36 cellular contexts compared by ENCODE assay signal in the genomic region with DNA sequence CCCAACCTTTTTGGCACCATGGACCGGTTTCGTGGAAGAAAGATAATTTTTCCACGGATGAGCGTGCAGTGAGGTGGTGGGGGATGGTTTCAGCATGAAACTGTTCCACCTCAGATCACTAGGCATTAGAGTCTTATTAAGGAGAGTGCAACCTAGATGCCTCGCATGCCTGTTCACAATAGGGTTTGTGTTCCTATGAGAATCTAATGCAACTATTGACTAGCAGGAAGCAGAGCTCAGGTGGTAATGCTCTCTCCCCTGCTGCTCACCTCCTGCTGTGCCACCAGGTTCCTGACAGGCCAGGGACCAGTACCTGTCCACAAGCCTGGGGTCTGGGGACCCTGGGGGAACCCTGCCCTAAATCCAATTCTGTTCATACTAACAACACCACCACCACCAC.
"Had no signal": no experiment of that assay in that cellular context is flagged by ENCODE, and none has a peak within 500 bp of the region (broad histone marks: within the 10 kb centered on the region; RNA-seq: fewer than 3 reads in every experiment).

No MANE protein-coding gene starts in this region.

- DNase-seq: activated CD4-positive, alpha-beta memory T cell treated with anti-CD3 and anti-CD28 coated beads, Interleukin-2, amount 10 ng/mL, durations not matched to agents 7 days and 5 days; activated CD4-positive, alpha-beta T cell treated with anti-CD3 and anti-CD28 coated beads for 1 hour; activated CD4-positive, alpha-beta T cell treated with anti-CD3 and anti-CD28 coated beads for 36 hours; activated CD4-positive, alpha-beta T cell treated with anti-CD3 and anti-CD28 coated beads for 48 hours; activated CD4-positive, alpha-beta T cell treated with anti-CD3 and anti-CD28 coated beads, Interleukin-2, amount 10 ng/mL, durations not matched to agents 7 days and 5 days; activated CD4-positive, alpha-beta T cell treated with anti-CD3 and anti-CD28 coated beads, Interleukin-2, amount 50 U/mL, for 48 hours; activated CD4-positive, CD25-positive, alpha-beta regulatory T cell; activated CD8-positive, alpha-beta memory T cell treated with anti-CD3 and anti-CD28 coated beads for 24 hours; activated CD8-positive, alpha-beta memory T cell treated with anti-CD3 and anti-CD28 coated beads, Interleukin-2, amount 10 ng/mL, durations not matched to agents 7 days and 5 days; activated CD8-positive, alpha-beta memory T cell treated with anti-CD3 and anti-CD28 coated beads, Interleukin-2, amount 50 U/mL, for 48 hours; activated CD8-positive, alpha-beta T cell treated with anti-CD3 and anti-CD28 coated beads, Interleukin-2, amount 10 ng/mL, durations not matched to agents 7 days and 5 days; activated effector memory CD4-positive, alpha-beta T cell treated with Interleukin-2 at 50 U/mL for 16 hours; activated gamma-delta T cell; activated naive CD4-positive, alpha-beta T cell; activated naive CD4-positive, alpha-beta T cell treated with anti-CD3 and anti-CD28 coated beads for 36 hours; activated naive CD4-positive, alpha-beta T cell treated with anti-CD3 and anti-CD28 coated beads, Interleukin-2, amount 50 U/mL, for 16 hours; activated naive CD8-positive, alpha-beta T cell treated with anti-CD3 and anti-CD28 coated beads for 36 hours; activated T-cell treated with anti-CD3 and anti-CD28 coated beads, Interleukin-2, amount 50 U/mL, for 24 hours; activated T-cell treated with anti-CD3 and anti-CD28 coated beads, Interleukin-2, amount 50 U/mL, for 48 hours; amygdala; anterior cingulate cortex; caudate nucleus; cerebellar nuclear complex; T-helper 1 cell; T-helper 2 cell; T-helper 9 cell had no signal

- H3K4me3 ChIP-seq: ascending aorta, cardiac muscle cell had no signal

- H3K4me3 Mint-ChIP-seq: activated CD4-positive, alpha-beta memory T cell treated with anti-CD3 and anti-CD28 coated beads, Interleukin-2, amount 10 ng/mL, durations not matched to agents 7 days and 5 days; activated CD4-positive, alpha-beta T cell treated with anti-CD3 and anti-CD28 coated beads for 36 hours; activated CD4-positive, alpha-beta T cell treated with anti-CD3 and anti-CD28 coated beads, Interleukin-2, amount 10 ng/mL, durations not matched to agents 7 days and 5 days; activated CD8-positive, alpha-beta memory T cell treated with anti-CD3 and anti-CD28 coated beads, Interleukin-2, amount 10 ng/mL, durations not matched to agents 7 days and 5 days; activated CD8-positive, alpha-beta T cell treated with anti-CD3 and anti-CD28 coated beads, Interleukin-2, amount 10 ng/mL, durations not matched to agents 7 days and 5 days; activated naive CD4-positive, alpha-beta T cell treated with anti-CD3 and anti-CD28 coated beads for 36 hours; activated naive CD8-positive, alpha-beta T cell treated with anti-CD3 and anti-CD28 coated beads for 36 hours; activated T-cell treated with anti-CD3 and anti-CD28 coated beads, Interleukin-2, amount 50 U/mL, for 24 hours; brain; central memory CD8-positive, alpha-beta T cell; T-helper 1 cell treated with Interleukin-12 subunit alpha and Interleukin-12 subunit beta and Interleukin-4 antibody, amounts not matched to agents 30 μg/mL and 1 μg/mL, for 36 hours; T-helper 2 cell treated with Interferon-gamma antibody and Interleukin-4, amounts not matched to agents 5 μg/mL and 100 μg/mL, for 36 hours had no signal

- H3K4me1 Mint-ChIP-seq: activated CD4-positive, alpha-beta memory T cell treated with anti-CD3 and anti-CD28 coated beads, Interleukin-2, amount 10 ng/mL, durations not matched to agents 7 days and 5 days; activated CD4-positive, alpha-beta T cell treated with anti-CD3 and anti-CD28 coated beads for 36 hours; activated CD4-positive, alpha-beta T cell treated with anti-CD3 and anti-CD28 coated beads, Interleukin-2, amount 10 ng/mL, durations not matched to agents 7 days and 5 days; activated CD8-positive, alpha-beta memory T cell treated with anti-CD3 and anti-CD28 coated beads, Interleukin-2, amount 10 ng/mL, durations not matched to agents 7 days and 5 days; activated naive CD8-positive, alpha-beta T cell treated with anti-CD3 and anti-CD28 coated beads for 36 hours; brain; central memory CD8-positive, alpha-beta T cell had no signal

- H3K9me3 ChIP-seq: ascending aorta had no signal

- ATAC-seq: activated CD4-positive, alpha-beta T cell treated with anti-CD3 and anti-CD28 coated beads for 36 hours; activated CD4-positive, CD25-positive, alpha-beta regulatory T cell treated with anti-CD3 and anti-CD28 coated beads, Interleukin-2, amount 50 U/mL, for 24 hours; activated CD8-positive, alpha-beta memory T cell treated with anti-CD3 and anti-CD28 coated beads, Interleukin-2, amount 10 ng/mL, durations not matched to agents 7 days and 5 days; activated CD8-positive, alpha-beta T cell treated with anti-CD3 and anti-CD28 coated beads, Interleukin-2, amount 10 ng/mL, durations not matched to agents 7 days and 5 days; activated naive CD4-positive, alpha-beta T cell treated with anti-CD3 and anti-CD28 coated beads, Interleukin-2, amount 50 U/mL, for 72 hours had no signal

- H3K27ac Mint-ChIP-seq: activated CD4-positive, alpha-beta memory T cell treated with anti-CD3 and anti-CD28 coated beads, Interleukin-2, amount 10 ng/mL, durations not matched to agents 7 days and 5 days; activated CD4-positive, alpha-beta T cell treated with anti-CD3 and anti-CD28 coated beads for 36 hours; activated CD4-positive, alpha-beta T cell treated with anti-CD3 and anti-CD28 coated beads, Interleukin-2, amount 10 ng/mL, durations not matched to agents 7 days and 5 days; activated CD8-positive, alpha-beta memory T cell treated with anti-CD3 and anti-CD28 coated beads, Interleukin-2, amount 10 ng/mL, durations not matched to agents 7 days and 5 days; activated CD8-positive, alpha-beta T cell treated with anti-CD3 and anti-CD28 coated beads, Interleukin-2, amount 10 ng/mL, durations not matched to agents 7 days and 5 days; activated naive CD4-positive, alpha-beta T cell treated with anti-CD3 and anti-CD28 coated beads for 36 hours; activated naive CD4-positive, alpha-beta T cell treated with anti-CD3 and anti-CD28 coated beads, Interleukin-2, amount 50 U/mL, for 72 hours; activated naive CD8-positive, alpha-beta T cell treated with anti-CD3 and anti-CD28 coated beads for 36 hours; activated T-cell treated with anti-CD3 and anti-CD28 coated beads, Interleukin-2, amount 50 U/mL, for 24 hours; activated T-helper 2 cell treated with anti-CD3 and anti-CD28 coated beads, Interferon-gamma antibody, Interleukin-2, Interleukin-4, amounts not matched to agents 10 μg/mL and 5 μg/mL and 100 μg/mL, durations not matched to agents 14 hours and 24 hours and 36 hours; brain; T-helper 1 cell treated with Interleukin-12 subunit alpha and Interleukin-12 subunit beta and Interleukin-4 antibody, amounts not matched to agents 30 μg/mL and 1 μg/mL, for 36 hours; T-helper 2 cell treated with Interferon-gamma antibody and Interleukin-4, amounts not matched to agents 5 μg/mL and 100 μg/mL, for 36 hours had no signal

- H3K27me3 Mint-ChIP-seq: activated CD4-positive, alpha-beta memory T cell treated with anti-CD3 and anti-CD28 coated beads, Interleukin-2, amount 10 ng/mL, durations not matched to agents 7 days and 5 days; activated CD8-positive, alpha-beta memory T cell treated with anti-CD3 and anti-CD28 coated beads, Interleukin-2, amount 10 ng/mL, durations not matched to agents 7 days and 5 days had no signal

- H3K36me3 Mint-ChIP-seq: activated CD8-positive, alpha-beta memory T cell treated with anti-CD3 and anti-CD28 coated beads, Interleukin-2, amount 10 ng/mL, durations not matched to agents 7 days and 5 days; activated naive CD4-positive, alpha-beta T cell treated with anti-CD3 and anti-CD28 coated beads, Interleukin-2, amount 50 U/mL, for 72 hours; activated naive CD8-positive, alpha-beta T cell treated with anti-CD3 and anti-CD28 coated beads for 36 hours; brain had no signal

- H3K27me3 ChIP-seq: ascending aorta, cardiac muscle cell had no signal

- H3K36me3 ChIP-seq: ascending aorta, cardiac muscle cell had no signal

- H3K9me3 Mint-ChIP-seq: activated CD4-positive, alpha-beta memory T cell treated with anti-CD3 and anti-CD28 coated beads, Interleukin-2, amount 10 ng/mL, durations not matched to agents 7 days and 5 days; activated CD4-positive, alpha-beta T cell treated with anti-CD3 and anti-CD28 coated beads, Interleukin-2, amount 10 ng/mL, durations not matched to agents 7 days and 5 days; activated naive CD4-positive, alpha-beta T cell treated with anti-CD3 and anti-CD28 coated beads for 36 hours; activated naive CD4-positive, alpha-beta T cell treated with anti-CD3 and anti-CD28 coated beads, Interleukin-2, amount 50 U/mL, for 72 hours; activated naive CD8-positive, alpha-beta T cell treated with anti-CD3 and anti-CD28 coated beads for 36 hours; activated T-cell treated with anti-CD3 and anti-CD28 coated beads, Interleukin-2, amount 50 U/mL, for 24 hours; activated T-helper 2 cell treated with anti-CD3 and anti-CD28 coated beads, Interferon-gamma antibody, Interleukin-2, Interleukin-4, amounts not matched to agents 10 μg/mL and 5 μg/mL and 100 μg/mL, durations not matched to agents 14 hours and 24 hours and 36 hours; brain; central memory CD8-positive, alpha-beta T cell; T-helper 1 cell treated with Interleukin-12 subunit alpha and Interleukin-12 subunit beta and Interleukin-4 antibody, amounts not matched to agents 30 μg/mL and 1 μg/mL, for 36 hours; T-helper 2 cell treated with Interferon-gamma antibody and Interleukin-4, amounts not matched to agents 5 μg/mL and 100 μg/mL, for 36 hours had no signal

- H3K27ac ChIP-seq: ascending aorta, cardiac muscle cell, VCaP had no signal

- H3K4me1 ChIP-seq: ascending aorta had no signal
